8 cellular contexts compared by ENCODE assay signal in the genomic region with DNA sequence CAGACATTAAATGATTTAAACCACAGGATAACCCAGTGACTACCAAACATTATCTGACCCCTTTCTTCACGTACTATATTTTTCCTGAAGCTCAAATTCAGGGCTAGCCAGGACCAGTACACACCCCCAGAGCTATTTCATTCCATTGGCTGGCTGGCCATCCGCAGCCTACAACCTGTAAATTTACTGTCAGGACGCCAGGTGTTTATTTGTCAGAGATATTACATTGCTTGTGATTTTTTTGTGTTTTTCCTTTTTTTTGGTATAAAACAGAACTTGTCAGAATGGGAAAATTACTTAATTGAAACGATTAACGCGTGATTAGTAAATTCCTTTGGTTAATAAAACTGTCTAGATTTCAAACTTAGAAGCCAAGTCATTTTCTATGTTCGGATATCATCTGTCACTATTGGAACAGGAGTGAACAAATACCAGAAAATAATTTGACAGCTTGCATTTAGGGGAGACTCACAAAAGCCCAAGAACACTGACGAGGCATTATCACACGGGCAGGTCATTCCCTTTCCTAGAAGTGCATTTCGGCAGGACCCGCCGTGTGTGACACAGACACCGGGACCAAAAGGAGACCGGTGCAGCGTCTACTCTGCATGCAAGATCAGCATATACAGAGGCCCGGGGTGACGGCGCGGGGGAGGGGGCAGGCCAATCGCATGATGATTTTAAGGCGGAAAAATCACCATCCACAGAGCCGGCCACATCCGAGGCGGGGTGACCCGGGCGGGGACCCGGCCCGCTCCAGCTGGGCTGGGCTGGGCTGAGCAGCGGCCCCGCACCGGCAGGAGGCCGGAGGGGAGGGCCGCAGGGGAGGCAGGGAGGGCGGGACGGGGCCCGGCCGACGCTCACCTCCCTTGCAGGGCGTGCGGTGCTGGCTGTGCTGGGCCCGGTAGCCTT. TPM values are rescaled to one million over a fixed set of nuclear protein-coding genes. Genes with fewer than 3 reads are reported as not detected.
DNase-seq lines count a peak whose midpoint lies in the region; ATAC-seq and TF ChIP-seq lines count a peak whose summit lies in the region.

No MANE protein-coding gene starts in this region.

- H3K4me3 ChIP-seq in GM06990 (replicated peaks; ENCODE audit: low read depth, low read length): peak overlapping the region; percentile 88

- peak overlapping the region; percentile 88 for H3K27ac ChIP-seq in layer of hippocampus (ENCODE audit: low read depth, low read length)

- DNase-seq in GM06990 (ENCODE audit: extremely low read depth, insufficient read length) (peak; percentile 83), Kasumi-1 (lab: John Stamatoyannopoulos, UW) (peak; percentile 61 to 70), cerebellum (ENCODE audit: low spot score) (peak; percentile 37), NCI-H1930 (lab: John Stamatoyannopoulos, UW) (no peak)
- peak; percentile 57 to 69 for DNase-seq in activated CD4-positive, alpha-beta T cell treated with anti-CD3 and anti-CD28 coated beads for 24 hours (ENCODE audit: low read depth in 2 of 2)
- peak; percentile 34 to 62 for DNase-seq in stimulated activated CD4-positive, alpha-beta T cell treated with anti-CD3 and anti-CD28 coated beads, Interleukin-1b, Interleukin-23, amount 100 ng/mL, for 4 hours (ENCODE audit: low read depth in 2 of 2)

- H3K36me3 ChIP-seq in GM06990 (ENCODE audit: control insufficient read depth, insufficient read depth, low read length): no peaks in the 10 kb centered on the region

- peak; percentile 25 for ATAC-seq in GM21825 (IDR thresholded peaks at IDR 0.05; ENCODE audit: unreplicated experiment)

- TF ChIP-seq CTCF in GM06990 (IDR thresholded peaks at IDR 0.05; ENCODE audit: insufficient read depth, low read length, poor library complexity, severe bottlenecking): no peak

- H3K27me3 ChIP-seq in GM06990 (replicated peaks; ENCODE audit: control insufficient read depth, insufficient read depth, low read length) (no peaks in the 10 kb centered on the region), layer of hippocampus (ENCODE audit: control insufficient read depth, insufficient read depth, low read length) (no peaks in the 10 kb centered on the region)

RNA-seq across cellular contexts. Expression of gene GLUD1, which starts 0.9 kb away (rescaled TPM):
- 189 TPM for total RNA-seq in cerebellum

RNA-seq across cellular contexts. Expression of gene SHLD2, which starts 1.3 kb away (rescaled TPM):
- 28.7 TPM for total RNA-seq in cerebellum

Comparison
In these comparisons a context has a peak if more than half of its experiments do, and no peak if none do; other contexts are left out.
1. DNase-seq: peak in GM06990 (single experiment), Kasumi-1 (2 of 2), activated CD4-positive, alpha-beta T cell treated with anti-CD3 and anti-CD28 coated beads for 24 hours (2 of 2), cerebellum (single experiment) and stimulated activated CD4-positive, alpha-beta T cell treated with anti-CD3 and anti-CD28 coated beads, Interleukin-1b, Interleukin-23, amount 100 ng/mL, for 4 hours (2 of 2); none in NCI-H1930 (0 of 2).